In the genomic region with DNA sequence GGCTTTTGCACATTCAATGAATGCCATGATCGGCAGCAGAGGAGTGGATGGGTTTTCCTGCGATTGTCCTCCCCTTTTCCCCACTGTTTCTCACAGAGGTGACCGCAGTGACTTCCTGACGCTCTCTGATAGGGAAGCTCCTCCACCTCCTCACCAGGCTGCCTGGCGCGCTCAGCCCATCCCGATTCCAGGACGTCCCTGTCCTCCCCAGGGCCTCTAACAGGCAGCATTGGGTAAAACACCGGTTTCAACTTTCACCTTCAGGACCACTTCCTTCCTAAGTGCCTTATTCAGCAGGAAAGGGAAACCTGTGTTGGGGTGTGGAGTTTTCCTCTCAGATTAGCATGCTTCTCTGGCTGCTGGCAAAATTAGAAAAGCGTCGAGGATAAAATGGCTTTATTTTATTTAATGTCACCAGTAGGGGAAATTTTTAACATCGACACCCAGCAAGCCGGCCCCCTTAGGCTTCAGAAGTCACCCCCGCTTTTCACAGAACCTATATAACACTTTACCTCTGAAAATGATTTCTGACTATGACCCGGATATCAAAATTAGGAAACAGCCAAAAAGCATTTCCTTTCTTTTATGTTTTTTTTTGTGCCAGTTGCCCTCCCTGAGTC, we compare ENCODE assay signal across 8 cellular contexts.
DNase-seq lines count a peak whose midpoint lies in the region; ATAC-seq and TF ChIP-seq lines count a peak whose summit lies in the region.

No MANE protein-coding gene starts in this region.

- TF ChIP-seq EP300 in suprapubic skin (IDR thresholded peaks at IDR 0.05) = no peak

- H3K36me3 ChIP-seq in body of pancreas (replicated peaks in 1 of 2; ENCODE audit: insufficient read depth in 1 of 2, low read depth in 2 of 2) = no peaks in the 10 kb centered on the region
- no peaks in the 10 kb centered on the region for H3K36me3 ChIP-seq in right lobe of liver
- H3K36me3 ChIP-seq in suprapubic skin = no peaks in the 10 kb centered on the region
- H3K36me3 ChIP-seq in prostate gland = no peaks in the 10 kb centered on the region

- TF ChIP-seq CTCF in body of pancreas (IDR thresholded peaks at IDR 0.05) (no peak), right lobe of liver (IDR thresholded peaks at IDR 0.05) (no peak), suprapubic skin (IDR thresholded peaks at IDR 0.05) (no peak), prostate gland (IDR thresholded peaks at IDR 0.05) (no peak)

- TF ChIP-seq POLR2A in body of pancreas (IDR thresholded peaks at IDR 0.05) = no peak
- TF ChIP-seq POLR2A in right lobe of liver (IDR thresholded peaks at IDR 0.05) = peak; percentile 21
- no peak for TF ChIP-seq POLR2A in suprapubic skin (IDR thresholded peaks at IDR 0.05)
- TF ChIP-seq POLR2A in prostate gland (IDR thresholded peaks at IDR 0.05) = no peak

- H3K4me1 ChIP-seq in body of pancreas (no peaks in the 10 kb centered on the region), right lobe of liver (no peaks in the 10 kb centered on the region), suprapubic skin (peaks cover 12% of the 10 kb centered on the region), prostate gland (replicated peaks) (no peaks in the 10 kb centered on the region)

- H3K4me3 ChIP-seq in body of pancreas (no peak overlapping the region), right lobe of liver (peak overlapping the region; percentile 12 to 52 (median 48)), suprapubic skin (peak overlapping the region; percentile 33), prostate gland (no peak overlapping the region)

- WGBS in body of pancreas, 2 donors = 24 to 42% methylated on average over 15 of the region's 15 CpGs
- 18% methylated on average over 15 of the region's 15 CpGs for WGBS in right lobe of liver (ENCODE audit: insufficient coverage, low coverage, low lambda C conversion rate, missing lambda C conversion rate)
- WGBS in suprapubic skin = 33% methylated on average over 15 of the region's 15 CpGs
- WGBS in prostate gland = 46% methylated on average over 15 of the region's 15 CpGs

- H3K27ac ChIP-seq in body of pancreas (no peak overlapping the region), right lobe of liver (peak overlapping the region; percentile 20 to 75 (median 66)), suprapubic skin (peak overlapping the region; percentile 0), prostate gland (no peak overlapping the region)

- H3K9me3 ChIP-seq in body of pancreas (no peaks in the 10 kb centered on the region), right lobe of liver (no peaks in the 10 kb centered on the region), suprapubic skin (no peaks in the 10 kb centered on the region), prostate gland (no peaks in the 10 kb centered on the region)

- intact Hi-C loops in body of pancreas (cut with DNase I) (no loop called here), right lobe of liver (cut with DNase I) (no loop called here), prostate gland (cut with DNase I) (no loop called here)

- ATAC-seq in HG02943 (IDR thresholded peaks at IDR 0.05; ENCODE audit: low read depth, unreplicated experiment) = peak; percentile 37
- ATAC-seq in body of pancreas = peak; percentile 56
- peak; percentile 87 to 93 (median 88) for ATAC-seq in right lobe of liver

- DNase-seq in stimulated activated CD4-positive, alpha-beta T cell treated with anti-CD3 and anti-CD28 coated beads, Interleukin-15, amount 100 ng/mL, for 24 hours = peak; percentile 6
- DNase-seq in stimulated activated CD4-positive, alpha-beta T cell treated with anti-CD3 and anti-CD28 coated beads, Interleukin-2, amount 100 ng/mL, for 24 hours = no peak
- DNase-seq in OCI-M2 (lab: John Stamatoyannopoulos, UW; ENCODE audit: unreplicated experiment) = peak; percentile 66
- DNase-seq in body of pancreas = peak in 2 of 4 donors; percentile 2 to 7
- DNase-seq in right lobe of liver = peak; percentile 63 to 71 (median 66)
- DNase-seq in suprapubic skin (ENCODE audit: low spot score in 2 of 2) = peak in 1 of 2 donors; percentile 53
- DNase-seq in prostate gland (ENCODE audit: low spot score) = no peak

- no peaks in the 10 kb centered on the region for H3K27me3 ChIP-seq in body of pancreas
- H3K27me3 ChIP-seq in right lobe of liver = no peaks in the 10 kb centered on the region
- H3K27me3 ChIP-seq in suprapubic skin = no peaks in the 10 kb centered on the region
- no peaks in the 10 kb centered on the region for H3K27me3 ChIP-seq in prostate gland (replicated peaks; ENCODE audit: insufficient read depth)

Comparison
In these comparisons a context has a peak if more than half of its experiments do, and no peak if none do; other contexts are left out.
1. DNase-seq: peak in stimulated activated CD4-positive, alpha-beta T cell treated with anti-CD3 and anti-CD28 coated beads, Interleukin-15, amount 100 ng/mL, for 24 hours (single experiment), OCI-M2 (single experiment) and right lobe of liver (3 of 3); none in stimulated activated CD4-positive, alpha-beta T cell treated with anti-CD3 and anti-CD28 coated beads, Interleukin-2, amount 100 ng/mL, for 24 hours (0 of 2) and prostate gland (single experiment).
2. ATAC-seq: peak in every context shown above with its lines; median percentile 88 in right lobe of liver; 56 in body of pancreas; 37 in HG02943.
3. H3K27ac ChIP-seq: peak in right lobe of liver (3 of 3) and suprapubic skin (single experiment); none in body of pancreas (0 of 4) and prostate gland (0 of 2).
4. H3K4me3 ChIP-seq: peak in right lobe of liver (3 of 3) and suprapubic skin (single experiment); none in body of pancreas (0 of 2) and prostate gland (0 of 2).